8 cellular contexts compared by ENCODE assay signal in genomic region chr2:230472619-230473018, GRCh38. TPM values are rescaled to one million over a fixed set of nuclear protein-coding genes. Genes with fewer than 3 reads are reported as not detected.
DNase-seq lines count a peak whose midpoint lies in the region; ATAC-seq and TF ChIP-seq lines count a peak whose summit lies in the region.

No MANE protein-coding gene starts in this region.

- H3K9me3 ChIP-seq in IMR-90 (ENCODE audit: control insufficient read depth, insufficient read depth, low read length) = no peaks in the 10 kb centered on the region
- H3K9me3 ChIP-seq in neutrophil = no peaks in the 10 kb centered on the region
- H3K9me3 ChIP-seq in SK-N-SH = no peaks in the 10 kb centered on the region

- BruUV-seq in IMR-90 (replicated peaks; lab: Mats Ljungman, UMichigan) = TSS peak; percentile 20

- H3K9me1 ChIP-seq in IMR-90 (ENCODE audit: insufficient read depth, low read length) = peaks cover 3% of the 10 kb centered on the region; the same call in 1 of the 2 replicates

- H4K20me1 ChIP-seq in IMR-90 (ENCODE audit: insufficient read depth, low read length) = no peaks in the 10 kb centered on the region
- no peaks in the 10 kb centered on the region for H4K20me1 ChIP-seq in SK-N-SH (ENCODE audit: insufficient read depth)

- H2AFZ ChIP-seq in IMR-90 (replicated peaks; ENCODE audit: low read length, poor library complexity) (no peak overlapping the region), SK-N-SH (ENCODE audit: low read depth) (no peak overlapping the region)

- H3K79me1 ChIP-seq in IMR-90 (ENCODE audit: low read depth in 1 of 2, low read length in 2 of 2) = no peaks in the 10 kb centered on the region

- peak overlapping the region; percentile 79 for H3K27ac Mint-ChIP-seq in activated naive CD4-positive, alpha-beta T cell treated with anti-CD3 and anti-CD28 coated beads, Interleukin-2, amount 10 ng/mL, durations not matched to agents 7 days and 5 days

- no peak for TF ChIP-seq POLR2A in IMR-90 (IDR thresholded peaks at IDR 0.05; ENCODE audit: low read depth, low read length)

- no peak overlapping the region for H2BK5ac ChIP-seq in IMR-90 (ENCODE audit: low read depth, low read length, poor library complexity, severe bottlenecking)

- no peak overlapping the region for H3K14ac ChIP-seq in IMR-90 (replicated peaks; ENCODE audit: low read depth, low read length)

- H3K18ac ChIP-seq in IMR-90 (ENCODE audit: low read depth, low read length) = no peak overlapping the region

- H3K79me2 ChIP-seq in SK-N-SH (ENCODE audit: insufficient read depth) = no peaks in the 10 kb centered on the region

- H4K8ac ChIP-seq in IMR-90 (ENCODE audit: low read depth in 2 of 2, low read length in 2 of 2) = no peak overlapping the region

- no peak overlapping the region for H4K5ac ChIP-seq in IMR-90 (ENCODE audit: low read depth, low read length)

- TF ChIP-seq EP300 in SK-N-SH (IDR thresholded peaks at IDR 0.05; ENCODE audit: borderline replicate concordance in 1 of 2, low read depth in 1 of 2, low read length in 1 of 2) = no peak

- no peaks in the 10 kb centered on the region for H3K9me2 ChIP-seq in SK-N-SH

- dilution Hi-C loops in IMR-90 (cut with HindIII; ENCODE audit: low sequenced_read_pairs, unreplicated experiment) = no loop called here

- H2AK9ac ChIP-seq in IMR-90 (replicated peaks; ENCODE audit: low read depth, low read length, poor library complexity) = no peak overlapping the region

- no peak overlapping the region for H3K4ac ChIP-seq in IMR-90 (ENCODE audit: low read depth, low read length)

- H3K36me3 ChIP-seq in IMR-90 (ENCODE audit: control insufficient read depth, insufficient read depth, low read length) (peaks cover 12% of the 10 kb centered on the region), neutrophil (peaks cover 50% of the 10 kb centered on the region), SK-N-SH (replicated peaks in 1 of 2; ENCODE audit: control insufficient read depth in 1 of 2, insufficient read depth in 2 of 2, low read length in 1 of 2) (peaks cover 12 to 71% of the 10 kb centered on the region in 2 experiments)

- DNase-seq in Caki2 (ENCODE audit: low read depth) = peak; percentile 6
- peak; percentile 59 for DNase-seq in IMR-90
- DNase-seq in activated naive CD4-positive, alpha-beta T cell treated with anti-CD3 and anti-CD28 coated beads, Interleukin-2, amount 10 ng/mL, durations not matched to agents 7 days and 5 days = no peak
- DNase-seq in nucleus accumbens (lab: John Stamatoyannopoulos, UW) = no peak
- DNase-seq in SK-N-SH = no peak

- H3F3A ChIP-seq in SK-N-SH (replicated peaks; ENCODE audit: insufficient read depth) = peaks cover 4% of the 10 kb centered on the region

- H3K4me2 ChIP-seq in IMR-90 (ENCODE audit: low read depth, low read length) (no peak overlapping the region), SK-N-SH (no peak overlapping the region)

- H3K27me3 Mint-ChIP-seq in activated naive CD4-positive, alpha-beta T cell treated with anti-CD3 and anti-CD28 coated beads, Interleukin-2, amount 10 ng/mL, durations not matched to agents 7 days and 5 days = no peaks in the 10 kb centered on the region

- no peak for TF ChIP-seq CTCF in IMR-90 (conservative IDR thresholded peaks at IDR 0.05; ENCODE audit: low read depth, low read length)
- no peak for TF ChIP-seq CTCF in neutrophil (IDR thresholded peaks at IDR 0.05)
- TF ChIP-seq CTCF in SK-N-SH (IDR thresholded peaks at IDR 0.05) = no peak

- intact Hi-C loops in IMR-90 (cut with micrococcal nuclease) = no loop called here

- TF ChIP-seq RAD21 in IMR-90 (IDR thresholded peaks at IDR 0.05; ENCODE audit: low read length) (no peak), SK-N-SH (IDR thresholded peaks at IDR 0.05; ENCODE audit: low read length) (no peak)

- no peak overlapping the region for H3K56ac ChIP-seq in IMR-90 (ENCODE audit: extremely low read depth, insufficient read depth, low read length)

- H3K9ac ChIP-seq in IMR-90 (ENCODE audit: low read depth, low read length) (no peak overlapping the region), SK-N-SH (no peak overlapping the region)

- ATAC-seq in IMR-90 (ENCODE audit: low read depth) = no peak; the same call in 1 of the 2 replicates
- ATAC-seq in GM19463 (IDR thresholded peaks at IDR 0.05; ENCODE audit: unreplicated experiment) = no peak
- no peak for ATAC-seq in HG03565 (IDR thresholded peaks at IDR 0.05; ENCODE audit: unreplicated experiment)

- H3K9me3 Mint-ChIP-seq in activated naive CD4-positive, alpha-beta T cell treated with anti-CD3 and anti-CD28 coated beads, Interleukin-2, amount 10 ng/mL, durations not matched to agents 7 days and 5 days = peaks cover 9% of the 10 kb centered on the region

- H3K4me1 Mint-ChIP-seq in activated naive CD4-positive, alpha-beta T cell treated with anti-CD3 and anti-CD28 coated beads, Interleukin-2, amount 10 ng/mL, durations not matched to agents 7 days and 5 days = peaks cover 38% of the 10 kb centered on the region

- H4K91ac ChIP-seq in IMR-90 (ENCODE audit: insufficient read depth, low read depth, low read length) = no peak overlapping the region

- no peaks in the 10 kb centered on the region for H3K27me3 ChIP-seq in IMR-90 (ENCODE audit: control insufficient read depth, insufficient read depth, low read length)
- no peaks in the 10 kb centered on the region for H3K27me3 ChIP-seq in neutrophil
- H3K27me3 ChIP-seq in SK-N-SH (ENCODE audit: insufficient read depth) = no peaks in the 10 kb centered on the region

- H3K4me1 ChIP-seq in IMR-90 (ENCODE audit: control insufficient read depth, insufficient read depth, low read length) (no peaks in the 10 kb centered on the region), neutrophil (ENCODE audit: control insufficient read depth in 1 of 2, insufficient read depth in 1 of 2, low read depth in 1 of 2, low read length in 1 of 2) (peaks cover 23 to 30% of the 10 kb centered on the region in 2 experiments), SK-N-SH (ENCODE audit: control insufficient read depth in 1 of 2, insufficient read depth in 2 of 2, low read depth in 1 of 2, low read length in 1 of 2) (no peaks in the 10 kb centered on the region)

- H3K4me3 ChIP-seq in IMR-90 (ENCODE audit: insufficient read depth, low read depth, low read length) = no peak overlapping the region
- no peak overlapping the region for H3K4me3 ChIP-seq in neutrophil (ENCODE audit: low read depth in 1 of 2, low read length in 1 of 2)
- no peak overlapping the region for H3K4me3 ChIP-seq in SK-N-SH (ENCODE audit: low read depth in 2 of 2, low read length in 1 of 2)

- H3K36me3 Mint-ChIP-seq in activated naive CD4-positive, alpha-beta T cell treated with anti-CD3 and anti-CD28 coated beads, Interleukin-2, amount 10 ng/mL, durations not matched to agents 7 days and 5 days = peaks cover 72% of the 10 kb centered on the region

- CTCF ChIA-PET in IMR-90 (lab: Yijun Ruan, JAX) (interaction anchor here (0.6 kb wide), 1 partner anchor 63 kb away, joined by 3 read pairs; no protein-coding TSS in a partner anchor), SK-N-SH (lab: Yijun Ruan, JAX) (no interaction called here)
- CTCF ChIA-PET in activated naive CD4-positive, alpha-beta T cell treated with anti-CD3 and anti-CD28 coated beads, Interleukin-2, amount 10 ng/mL, durations not matched to agents 7 days and 5 days (lab: Charles Lee) = no interaction called here

- H2BK15ac ChIP-seq in IMR-90 (ENCODE audit: low read depth, low read length) = no peak overlapping the region

- POLR2A ChIA-PET in IMR-90 (lab: Charles Lee; ENCODE audit: unreplicated experiment) = no interaction called here
- POLR2A ChIA-PET in SK-N-SH (lab: Yijun Ruan, JAX) = no interaction called here

- H3K23ac ChIP-seq in IMR-90 (ENCODE audit: low read depth, low read length) = no peak overlapping the region

- no peak overlapping the region for H3K27ac ChIP-seq in IMR-90 (ENCODE audit: insufficient read depth, low read length)
- H3K27ac ChIP-seq in neutrophil = peak overlapping the region; percentile 75
- no peak overlapping the region for H3K27ac ChIP-seq in SK-N-SH (ENCODE audit: low read depth in 2 of 2, low read length in 1 of 2)

- no peak overlapping the region for H3K4me3 Mint-ChIP-seq in activated naive CD4-positive, alpha-beta T cell treated with anti-CD3 and anti-CD28 coated beads, Interleukin-2, amount 10 ng/mL, durations not matched to agents 7 days and 5 days

- H2BK20ac ChIP-seq in IMR-90 (ENCODE audit: low read depth, low read length) = no peak overlapping the region

- H2BK120ac ChIP-seq in IMR-90 (ENCODE audit: low read depth, low read length) = no peak overlapping the region

- no peak overlapping the region for H2AK5ac ChIP-seq in IMR-90 (ENCODE audit: low read depth, low read length)

- in situ Hi-C loops in Caki2 (cut with HindIII; ENCODE audit: low pct_unique_long_range_greater_than_20kb, low sequenced_read_pairs) (no loop called here), IMR-90 (cut with MboI; ENCODE audit: low sequenced_read_pairs) (no loop called here)

TF ChIP-seq in IMR-90, 13 proteins besides CTCF, POLR2A, EP300 and RAD21 (continues in another document):
- TF ChIP-seq CHD1 (IDR thresholded peaks at IDR 0.05; ENCODE audit: low read depth, low read length) = no peak
- TF ChIP-seq CEBPB (IDR thresholded peaks at IDR 0.05; ENCODE audit: low read depth, low read length) = no peak

TF ChIP-seq in SK-N-SH, 30 proteins besides CTCF, POLR2A, EP300 and RAD21 (continues in another document):
- TF ChIP-seq SIN3A (IDR thresholded peaks at IDR 0.05; ENCODE audit: borderline replicate concordance, low read depth, low read length) = no peak
- no peak for TF ChIP-seq EZH2phosphoT487 (IDR thresholded peaks at IDR 0.05; ENCODE audit: borderline replicate concordance, low read depth)
- no peak for TF ChIP-seq TEAD4 (IDR thresholded peaks at IDR 0.05; ENCODE audit: borderline replicate concordance, insufficient read depth)

RNA-seq across cellular contexts. Expression of gene SP100, which starts 56.6 kb away (rescaled TPM):
- 38.5 and 46.4 TPM in 2 replicates for total RNA-seq in Caki2 (2014; rRNA removed; shearing (Covaris generic); ENCODE audit: low replicate concordance)
- total RNA-seq in IMR-90 (2012; rRNA removed) = 69.0 and 82.5 TPM in 2 replicates
- polyA plus RNA-seq in IMR-90 (2012; rRNA removed) = 42.5 and 50.6 TPM in 2 replicates
- polyA plus RNA-seq in IMR-90 (2012; cell fraction: cytosol; rRNA removed) = 9.2 and 19.8 TPM in 2 replicates
- polyA plus RNA-seq in IMR-90 (2012; cell fraction: nucleus; rRNA removed; ENCODE audit: low replicate concordance) = 5.2 and 60.9 TPM in 2 replicates
- polyA plus RNA-seq in SK-N-SH (2012; rRNA removed) = 38.1 and 50.6 TPM in 2 replicates
- 51.6 and 62.3 TPM in 2 replicates for polyA plus RNA-seq in SK-N-SH (2012; cell fraction: cytosol; rRNA removed)
- polyA plus RNA-seq in SK-N-SH (2012; cell fraction: nucleus; rRNA removed) = 23.2 and 49.5 TPM in 2 replicates

Comparison
In these comparisons a context has a peak if more than half of its experiments do, and no peak if none do; other contexts are left out.
1. DNase-seq: peak in Caki2 (single experiment) and IMR-90 (single experiment); none in activated naive CD4-positive, alpha-beta T cell treated with anti-CD3 and anti-CD28 coated beads, Interleukin-2, amount 10 ng/mL, durations not matched to agents 7 days and 5 days (single experiment), nucleus accumbens (0 of 56) and SK-N-SH (single experiment).